In genomic region chr16:4750896-4751295, GRCh38 we compare ENCODE assay signal across 22 cellular contexts. TPM values are rescaled to one million over a fixed set of nuclear protein-coding genes. Genes with fewer than 3 reads are reported as not detected.
DNase-seq lines count a peak whose midpoint lies in the region; ATAC-seq and TF ChIP-seq lines count a peak whose summit lies in the region.
"Had no signal": no experiment of that assay in that cellular context is flagged by ENCODE, and none has a peak within 500 bp of the region (broad histone marks: within the 10 kb centered on the region; RNA-seq: fewer than 3 reads in every experiment).

No MANE protein-coding gene starts in this region.

- H3K27ac Mint-ChIP-seq in neural crest cell (ENCODE audit: unreplicated experiment) (no peak overlapping the region), type B pancreatic cell (no peak overlapping the region)
- H3K27ac Mint-ChIP-seq: CD4-positive, alpha-beta memory T cell; CD4-positive, CD25-positive, alpha-beta regulatory T cell had no signal

- H3K9me3 ChIP-seq in adrenal gland (replicated peaks in 1 of 3), result no peaks in the 10 kb centered on the region
- H3K9me3 ChIP-seq: BE2C had no signal

- H3K4me1 Mint-ChIP-seq in neural crest cell (no peaks in the 10 kb centered on the region), type B pancreatic cell (ENCODE audit: unreplicated experiment) (no peaks in the 10 kb centered on the region)
- H3K4me1 Mint-ChIP-seq: CD14-positive monocyte had no signal

- H3K27me3 Mint-ChIP-seq in neural crest cell (ENCODE audit: low read depth), result no peaks in the 10 kb centered on the region
- no peaks in the 10 kb centered on the region for H3K27me3 Mint-ChIP-seq in type B pancreatic cell
- H3K27me3 Mint-ChIP-seq: CD4-positive, alpha-beta memory T cell; CD4-positive, CD25-positive, alpha-beta regulatory T cell; CD8-positive, alpha-beta memory T cell had no signal

- H3K4me3 Mint-ChIP-seq in neural crest cell (peak overlapping the region; percentile 12), type B pancreatic cell (no peak overlapping the region)
- H3K4me3 Mint-ChIP-seq: CD14-positive monocyte; CD4-positive, alpha-beta memory T cell; CD4-positive, CD25-positive, alpha-beta regulatory T cell; CD8-positive, alpha-beta memory T cell had no signal

- intact Hi-C loops in adrenal gland (cut with DNase I), result no loop called here

- H3K27ac ChIP-seq in adrenal gland (peak overlapping the region in 1 of 5 donors; percentile 10), cingulate gyrus (ENCODE audit: low read depth, low read length) (peak overlapping the region; percentile 29)
- H3K27ac ChIP-seq: BLaER1 had no signal

- H3K36me3 Mint-ChIP-seq in neural crest cell (ENCODE audit: low read depth) (peaks cover 9% of the 10 kb centered on the region), type B pancreatic cell (peaks cover 9% of the 10 kb centered on the region)

- no peaks in the 10 kb centered on the region for H3K4me1 ChIP-seq in adrenal gland (replicated peaks in 1 of 2)
- H3K4me1 ChIP-seq: BE2C had no signal

- DNase-seq in D341Med (ENCODE audit: low spot score) (peak; percentile 2), adrenal gland (peak in 6 of 7 donors; percentile 30 to 69 (median 50)), neural crest cell (ENCODE audit: low read depth, low spot score) (no peak), type B pancreatic cell (ENCODE audit: extremely low spot score, unreplicated experiment) (no peak)
- DNase-seq in stimulated activated CD4-positive, alpha-beta T cell treated with anti-CD3 and anti-CD28 coated beads, Interleukin-2, amount 100 ng/mL, for 48 hours, result no peak
- DNase-seq: 8988T; ACHN; BE2C; C1 segment of cervical spinal cord; CD4-positive, alpha-beta memory T cell; CD4-positive, CD25-positive, alpha-beta regulatory T cell; CD8-positive, alpha-beta memory T cell; COR-L47; DMS79 treated with DMSO at 0.1 percent for 48 hours; GF-D8 had no signal

- H3K27me3 ChIP-seq in adrenal gland, result no peaks in the 10 kb centered on the region
- H3K27me3 ChIP-seq: BE2C, BLaER1 had no signal

- no peak overlapping the region for H3K4me3 ChIP-seq in adrenal gland
- H3K4me3 ChIP-seq: BLaER1 had no signal

- no peak for TF ChIP-seq CTCF in adrenal gland (IDR thresholded peaks at IDR 0.05)
- TF ChIP-seq CTCF in neural crest cell (conservative IDR thresholded peaks at IDR 0.05), result no peak
- no peak for TF ChIP-seq CTCF in type B pancreatic cell (conservative IDR thresholded peaks at IDR 0.05)

- 53 to 72% (median 59%) methylated on average over 4 to 8 of the region's 8 CpGs for WGBS in adrenal gland, 4 donors

- H3K9me3 Mint-ChIP-seq in neural crest cell, result peaks cover 2% of the 10 kb centered on the region
- H3K9me3 Mint-ChIP-seq in type B pancreatic cell, result no peaks in the 10 kb centered on the region

- H3K36me3 ChIP-seq in adrenal gland (replicated peaks in 1 of 2), result peaks cover 0 to 52% of the 10 kb centered on the region in 2 donors

- TF ChIP-seq POLR2A in adrenal gland (IDR thresholded peaks at IDR 0.05), result no peak

- no peak for ATAC-seq in activated CD4-positive, CD25-positive, alpha-beta regulatory T cell treated with anti-CD3 and anti-CD28 coated beads, Interleukin-2, amount 50 U/mL, for 24 hours
- no peak for ATAC-seq in HG03196 (IDR thresholded peaks at IDR 0.05; ENCODE audit: unreplicated experiment)

RNA-seq across cellular contexts. Expression of gene ZNF500, which starts 16.1 kb away (rescaled TPM):
- 10 to 100 TPM in 5 of 8 donors, 1 to 10 TPM in 3; 6.7 to 23.7 (median 13.2) TPM for total RNA-seq in adrenal gland
- polyA plus RNA-seq in adrenal gland, result 10 to 100 TPM in 1 of 3 donors, 1 to 10 TPM in 2; 3.9 to 18.5 (median 4.6) TPM
- 17.6 and 21.1 TPM in 2 replicates for total RNA-seq in neural crest cell
- total RNA-seq in type B pancreatic cell (ENCODE audit: low replicate concordance), result 19.0 and 21.0 TPM in 2 replicates

RNA-seq across cellular contexts. Expression of gene DNAAF8, which starts 16.6 kb away (rescaled TPM):
- total RNA-seq in adrenal gland, result 1 to 10 TPM in 6 of 8 donors, under 1 TPM in 2; 0.30 to 3.3 (median 1.1) TPM
- polyA plus RNA-seq in adrenal gland, result 1 to 10 TPM; 1.9 to 2.7 (median 2.3) TPM
- 0.68 and 0.96 TPM in 2 replicates for total RNA-seq in neural crest cell
- 0.74 and 2.6 TPM in 2 replicates for total RNA-seq in type B pancreatic cell (ENCODE audit: low replicate concordance)
- total RNA-seq: CD4-positive, CD25-positive, alpha-beta regulatory T cell had no signal

RNA-seq across cellular contexts. Expression of gene ANKS3, which starts 16.8 kb away (rescaled TPM):
- 10 to 100 TPM; 12.3 to 34.4 (median 18.8) TPM for total RNA-seq in adrenal gland
- polyA plus RNA-seq in adrenal gland, result 100 to 1,000 TPM in 1 of 3 donors, 10 to 100 TPM in 1, 1 to 10 TPM in 1; 7.2 to 118 (median 52.8) TPM
- 32.0 and 35.5 TPM in 2 replicates for total RNA-seq in neural crest cell
- total RNA-seq in type B pancreatic cell (ENCODE audit: low replicate concordance), result 21.6 and 36.7 TPM in 2 replicates

RNA-seq across cellular contexts. Expression of gene SEPTIN12, which starts 37.2 kb away (rescaled TPM):
- not detected for total RNA-seq in adrenal gland
- 1 to 10 TPM in 1 of 3 donors, not detected in 2; 1.1 TPM for polyA plus RNA-seq in adrenal gland
- total RNA-seq in neural crest cell, result 0.65 TPM in 1 of 2 replicates, not detected in the other
- total RNA-seq in type B pancreatic cell (ENCODE audit: low replicate concordance), result not detected in 2 replicates
- total RNA-seq: A673; CD4-positive, alpha-beta memory T cell; CD8-positive, alpha-beta memory T cell had no signal
- polyA plus RNA-seq: AG04450; CD14-positive monocyte; CD4-positive, alpha-beta memory T cell; CD4-positive, CD25-positive, alpha-beta regulatory T cell; CD8-positive, alpha-beta memory T cell had no signal

RNA-seq across cellular contexts. Expression of gene SMIM22, which starts 44.3 kb away (rescaled TPM):
- total RNA-seq in adrenal gland, result not detected
- not detected for polyA plus RNA-seq in adrenal gland
- total RNA-seq in neural crest cell, result not detected in 2 replicates
- total RNA-seq in type B pancreatic cell (ENCODE audit: low replicate concordance), result 5.0 and 7.8 TPM in 2 replicates
- total RNA-seq: A673; CD4-positive, alpha-beta memory T cell; CD4-positive, CD25-positive, alpha-beta regulatory T cell; CD8-positive, alpha-beta memory T cell had no signal
- polyA plus RNA-seq: AG04450; CD14-positive monocyte; CD4-positive, alpha-beta memory T cell; CD4-positive, CD25-positive, alpha-beta regulatory T cell; CD8-positive, alpha-beta memory T cell had no signal

Comparison
In these comparisons a context has a peak if more than half of its experiments do, and no peak if none do; other contexts are left out.
1. DNase-seq: peak in D341Med (single experiment) and adrenal gland (6 of 7); none in neural crest cell (single experiment), stimulated activated CD4-positive, alpha-beta T cell treated with anti-CD3 and anti-CD28 coated beads, Interleukin-2, amount 100 ng/mL, for 48 hours (0 of 2) and type B pancreatic cell (single experiment).